Comparison of ENCODE assay signal across 10 cellular contexts in genomic region chr9:131667576-131667975, GRCh38.
DNase-seq lines count a peak whose midpoint lies in the region; ATAC-seq, FAIRE-seq and TF ChIP-seq lines count a peak whose summit lies in the region.
"Had no signal": no experiment of that assay in that cellular context is flagged by ENCODE, and none has a peak within 500 bp of the region (broad histone marks: within the 10 kb centered on the region; RNA-seq: fewer than 3 reads in every experiment).

No MANE protein-coding gene starts in this region.

- H3K27ac ChIP-seq in BLaER1 treated with 17β-estradiol and CSF1 and Interleukin-3, amounts not matched to agents 10 nM and 100 nM = peak overlapping the region; percentile 86 to 93 (median 89)
- no peak overlapping the region for H3K27ac ChIP-seq in SJCRH30

- no peaks in the 10 kb centered on the region for H3K27me3 ChIP-seq in BLaER1 treated with 17β-estradiol and CSF1 and Interleukin-3, amounts not matched to agents 10 nM and 100 nM
- H3K27me3 ChIP-seq in skeletal muscle satellite cell (ENCODE audit: control insufficient read depth, insufficient read depth, low read length) = no peaks in the 10 kb centered on the region
- no peaks in the 10 kb centered on the region for H3K27me3 ChIP-seq in SJCRH30

- peak overlapping the region; percentile 89 to 98 (median 95) for H3K4me2 ChIP-seq in BLaER1 treated with 17β-estradiol and CSF1 and Interleukin-3, amounts not matched to agents 10 nM and 100 nM
- H3K4me2 ChIP-seq in skeletal muscle satellite cell (ENCODE audit: low read length) = no peak overlapping the region

- peak; percentile 65 for ATAC-seq in activated naive CD8-positive, alpha-beta T cell treated with anti-CD3 and anti-CD28 coated beads, Interleukin-2, amount 50 U/mL, for 24 hours

- H4K20me1 ChIP-seq in BLaER1 treated with 17β-estradiol and CSF1 and Interleukin-3, amounts not matched to agents 10 nM and 100 nM = peaks cover 7 to 55% (median 34%) of the 10 kb centered on the region in 11 experiments; a peak in 17 of 22 replicates

- no peak for FAIRE-seq in H54 (lab: Jason Lieb, UNC)
- FAIRE-seq: G401.6 had no signal

- peak overlapping the region; percentile 70 to 86 (median 80); a peak in 20 of 22 replicates for H3K9ac ChIP-seq in BLaER1 treated with 17β-estradiol and CSF1 and Interleukin-3, amounts not matched to agents 10 nM and 100 nM
- peak overlapping the region; percentile 66 for H3K9ac ChIP-seq in skeletal muscle satellite cell (ENCODE audit: low read depth, low read length)

- peak overlapping the region in 3 of 10 experiments; percentile 12 to 23 (median 14); a peak in 1 of 20 replicates for H3K4me3 ChIP-seq in BLaER1 treated with 17β-estradiol and CSF1 and Interleukin-3, amounts not matched to agents 10 nM and 100 nM
- no peak overlapping the region for H3K4me3 ChIP-seq in skeletal muscle satellite cell (ENCODE audit: low read length)
- no peak overlapping the region for H3K4me3 ChIP-seq in SJCRH30
- H3K4me3 ChIP-seq: prostate gland had no signal

- H3K9me3 Mint-ChIP-seq in activated naive CD8-positive, alpha-beta T cell treated with anti-CD3 and anti-CD28 coated beads, Interleukin-2, amount 50 U/mL, for 24 hours = no peaks in the 10 kb centered on the region

- peaks cover 3 to 34% (median 19%) of the 10 kb centered on the region in 11 experiments; a peak in 15 of 22 replicates for H3K36me3 ChIP-seq in BLaER1 treated with 17β-estradiol and CSF1 and Interleukin-3, amounts not matched to agents 10 nM and 100 nM
- H3K36me3 ChIP-seq in skeletal muscle satellite cell (ENCODE audit: insufficient read depth, low read length) = no peaks in the 10 kb centered on the region
- peaks cover 8% of the 10 kb centered on the region for H3K36me3 ChIP-seq in SJCRH30
- H3K36me3 ChIP-seq: prostate gland had no signal

- H3K9me3 ChIP-seq in BLaER1 treated with 17β-estradiol and CSF1 and Interleukin-3, amounts not matched to agents 10 nM and 100 nM (replicated peaks in 1 of 11) = peaks cover 0 to 24% (median 16%) of the 10 kb centered on the region in 11 experiments; a peak in 14 of 22 replicates
- no peaks in the 10 kb centered on the region for H3K9me3 ChIP-seq in skeletal muscle satellite cell (replicated peaks; ENCODE audit: low read length)
- H3K9me3 ChIP-seq in SJCRH30 (replicated peaks) = peaks cover 3% of the 10 kb centered on the region; the same call in 1 of the 2 replicates
- H3K9me3 ChIP-seq: prostate gland had no signal

- peaks cover 80 to 99% (median 82%) of the 10 kb centered on the region in 10 experiments for H3K4me1 ChIP-seq in BLaER1 treated with 17β-estradiol and CSF1 and Interleukin-3, amounts not matched to agents 10 nM and 100 nM
- H3K4me1 ChIP-seq in skeletal muscle satellite cell (ENCODE audit: control insufficient read depth, insufficient read depth, low read length) = peaks cover 28% of the 10 kb centered on the region
- H3K4me1 ChIP-seq in SJCRH30 = peaks cover 31% of the 10 kb centered on the region

- H3K36me3 Mint-ChIP-seq in activated naive CD8-positive, alpha-beta T cell treated with anti-CD3 and anti-CD28 coated beads, Interleukin-2, amount 50 U/mL, for 24 hours (ENCODE audit: low read depth) = peaks cover 13% of the 10 kb centered on the region

- TF ChIP-seq POLR2A in H54 (IDR thresholded peaks at IDR 0.05; ENCODE audit: low read depth, low read length) = no peak

- peaks cover 86% of the 10 kb centered on the region for H3K4me1 Mint-ChIP-seq in activated naive CD8-positive, alpha-beta T cell treated with anti-CD3 and anti-CD28 coated beads, Interleukin-2, amount 50 U/mL, for 24 hours

- H3K27me3 Mint-ChIP-seq in activated naive CD8-positive, alpha-beta T cell treated with anti-CD3 and anti-CD28 coated beads, Interleukin-2, amount 50 U/mL, for 24 hours = no peaks in the 10 kb centered on the region

- peak overlapping the region; percentile 97 for H3K27ac Mint-ChIP-seq in activated naive CD8-positive, alpha-beta T cell treated with anti-CD3 and anti-CD28 coated beads, Interleukin-2, amount 50 U/mL, for 24 hours

- H3K4me3 Mint-ChIP-seq in activated naive CD8-positive, alpha-beta T cell treated with anti-CD3 and anti-CD28 coated beads, Interleukin-2, amount 50 U/mL, for 24 hours = peak overlapping the region; percentile 75

- DNase-seq in T follicular helper cell (ENCODE audit: low read depth) (peak; percentile 47), ecto neural progenitor cell (ENCODE audit: low spot score) (no peak), H54 (ENCODE audit: insufficient read length, low spot score) (no peak), RPMI8226 (no peak), SJCRH30 (no peak)
- peak; percentile 72 for DNase-seq in activated naive CD8-positive, alpha-beta T cell treated with anti-CD3 and anti-CD28 coated beads, Interleukin-2, amount 50 U/mL, for 24 hours

Comparison
In these comparisons a context has a peak if more than half of its experiments do, and no peak if none do; other contexts are left out.
1. DNase-seq: peak in T follicular helper cell (single experiment) and activated naive CD8-positive, alpha-beta T cell treated with anti-CD3 and anti-CD28 coated beads, Interleukin-2, amount 50 U/mL, for 24 hours (single experiment); none in ecto neural progenitor cell (single experiment), H54 (single experiment), RPMI8226 (single experiment) and SJCRH30 (0 of 2).